In the genomic region with DNA sequence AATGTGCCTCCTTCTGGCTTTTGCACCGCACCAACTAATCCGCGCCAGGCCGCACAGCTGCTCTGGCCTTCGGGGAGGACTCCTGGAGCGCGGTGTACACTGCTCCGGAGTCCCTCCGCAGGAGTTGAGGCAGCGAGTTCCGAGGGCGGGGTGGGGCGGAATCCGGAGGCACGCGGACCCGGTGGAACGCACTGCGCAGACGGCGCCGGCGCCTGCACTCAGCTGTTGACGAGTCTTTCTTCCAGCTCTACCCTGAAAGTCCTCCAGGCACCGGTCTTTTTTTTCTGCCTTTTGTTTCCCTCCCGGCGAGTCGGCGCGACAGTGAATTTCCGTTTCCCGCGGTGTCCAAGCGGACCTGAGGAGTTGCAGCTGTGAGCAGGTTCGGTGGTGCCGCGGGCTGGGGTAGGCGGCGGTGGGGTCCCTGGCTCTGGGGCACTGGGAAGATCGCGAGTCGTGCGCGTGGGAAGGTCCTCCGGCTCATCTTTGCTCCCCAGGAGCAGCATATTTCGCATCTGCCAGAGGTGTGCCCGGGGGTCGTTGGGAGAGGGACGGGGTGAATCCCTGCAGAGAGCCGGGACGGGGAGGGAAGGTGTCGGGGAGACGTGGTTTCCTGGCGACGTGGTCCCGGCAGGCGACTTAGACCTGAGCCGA, we compare ENCODE assay signal across 8 cellular contexts. TPM values are rescaled to one million over a fixed set of nuclear protein-coding genes. Genes with fewer than 3 reads are reported as not detected.
DNase-seq lines count a peak whose midpoint lies in the region; ATAC-seq and TF ChIP-seq lines count a peak whose summit lies in the region.

No MANE protein-coding gene starts in this region.

- H3K9me3 Mint-ChIP-seq in activated T-cell treated with anti-CD3 and anti-CD28 coated beads, Interleukin-2, amount 50 U/mL, for 72 hours: no peaks in the 10 kb centered on the region
- H3K9me3 Mint-ChIP-seq in naive thymus-derived CD8-positive, alpha-beta T cell: no peaks in the 10 kb centered on the region
- H3K9me3 Mint-ChIP-seq in stimulated activated naive CD8-positive, alpha-beta T cell treated with anti-CD3 and anti-CD28 coated beads, Interleukin-15, Interleukin-2, amounts not matched to agents 100 ng/mL and 50 ng/mL, for 24 hours: no peaks in the 10 kb centered on the region

- peaks cover 0 to 2% of the 10 kb centered on the region in 2 donors for H3K36me3 Mint-ChIP-seq in activated T-cell treated with anti-CD3 and anti-CD28 coated beads, Interleukin-2, amount 50 U/mL, for 72 hours (ENCODE audit: insufficient read depth in 2 of 2)
- no peaks in the 10 kb centered on the region for H3K36me3 Mint-ChIP-seq in naive thymus-derived CD8-positive, alpha-beta T cell
- no peaks in the 10 kb centered on the region for H3K36me3 Mint-ChIP-seq in stimulated activated naive CD8-positive, alpha-beta T cell treated with anti-CD3 and anti-CD28 coated beads, Interleukin-15, Interleukin-2, amounts not matched to agents 100 ng/mL and 50 ng/mL, for 24 hours (ENCODE audit: low read depth)

- H2AFZ ChIP-seq in HCT116 (ENCODE audit: low read depth, low read length, poor library complexity, severe bottlenecking): peak overlapping the region; percentile 68

- no peaks in the 10 kb centered on the region for H3K27me3 ChIP-seq in HCT116 (ENCODE audit: insufficient read depth, low read length)

- no peak overlapping the region; the same call in 1 of the 2 replicates for H3K27ac ChIP-seq in HCT116 (ENCODE audit: low read depth, low read length)

- no peaks in the 10 kb centered on the region for H4K20me1 ChIP-seq in HCT116 (ENCODE audit: insufficient read depth)

- H3K9ac ChIP-seq in HCT116 (ENCODE audit: low read length): peak overlapping the region; percentile 58

- H3K36me3 ChIP-seq in HCT116 (ENCODE audit: control insufficient read depth in 1 of 2, insufficient read depth in 2 of 2, low read length in 2 of 2): no peaks in the 10 kb centered on the region

- TF ChIP-seq POLR2A in HCT116 (IDR thresholded peaks at IDR 0.05; ENCODE audit: borderline replicate concordance, extremely low read depth, insufficient read depth, insufficient read length): no peak

- H3K27ac Mint-ChIP-seq in activated T-cell treated with anti-CD3 and anti-CD28 coated beads, Interleukin-2, amount 50 U/mL, for 72 hours: peak overlapping the region; percentile 61
- peak overlapping the region in 1 of 10 donors; percentile 29 for H3K27ac Mint-ChIP-seq in naive thymus-derived CD8-positive, alpha-beta T cell
- H3K27ac Mint-ChIP-seq in stimulated activated naive CD8-positive, alpha-beta T cell treated with anti-CD3 and anti-CD28 coated beads, Interleukin-15, Interleukin-2, amounts not matched to agents 100 ng/mL and 50 ng/mL, for 24 hours: no peak overlapping the region

- H3K9me3 ChIP-seq in HCT116 (ENCODE audit: control insufficient read depth in 1 of 2, insufficient read depth in 1 of 2, low read depth in 1 of 2, low read length in 2 of 2): no peaks in the 10 kb centered on the region

- H3K4me2 ChIP-seq in HCT116 (ENCODE audit: low read length): peak overlapping the region; percentile 98

- TF ChIP-seq RAD21 in HCT116 (IDR thresholded peaks at IDR 0.05; ENCODE audit: low read depth): no peak

- intact Hi-C loops in HCT116 (cut with micrococcal nuclease): no loop called here

- POLR2A ChIA-PET in HCT116 (lab: Charles Lee): no interaction called here
- POLR2A ChIA-PET in naive thymus-derived CD8-positive, alpha-beta T cell (lab: Charles Lee): no interaction called here

- CTCF ChIA-PET in HCT116 (lab: Charles Lee): no interaction called here

- peak overlapping the region; percentile 98 for H3K4me3 Mint-ChIP-seq in activated T-cell treated with anti-CD3 and anti-CD28 coated beads, Interleukin-2, amount 50 U/mL, for 72 hours
- H3K4me3 Mint-ChIP-seq in naive thymus-derived CD8-positive, alpha-beta T cell: peak overlapping the region; percentile 83 to 95 (median 89)
- peak overlapping the region; percentile 85 for H3K4me3 Mint-ChIP-seq in stimulated activated naive CD8-positive, alpha-beta T cell treated with anti-CD3 and anti-CD28 coated beads, Interleukin-15, Interleukin-2, amounts not matched to agents 100 ng/mL and 50 ng/mL, for 24 hours

- DNase-seq in CD1c-positive myeloid dendritic cell (ENCODE audit: extremely low spot score): peak; percentile 26
- DNase-seq in HCT116 (ENCODE audit: low read depth, low spot score): peak; percentile 27
- peak; percentile 6 for DNase-seq in NCI-H748 treated with DMSO at 0.1 percent for 48 hours (lab: John Stamatoyannopoulos, UW)
- DNase-seq in activated T-cell treated with anti-CD3 and anti-CD28 coated beads, Interleukin-2, amount 50 U/mL, for 72 hours: peak; percentile 64 to 65
- peak; percentile 52 for DNase-seq in fibroblast of mammary gland (ENCODE audit: low read depth)
- peak in 8 of 10 donors; percentile 9 to 41 (median 16) for DNase-seq in naive thymus-derived CD8-positive, alpha-beta T cell

- H3K4me1 ChIP-seq in HCT116 (ENCODE audit: control insufficient read depth in 1 of 2, insufficient read depth in 2 of 2, low read length in 2 of 2): peaks cover 0 to 15% of the 10 kb centered on the region in 2 experiments; a peak in 3 of 4 replicates

- no TSS peak for BruUV-seq in HCT116 (replicated peaks; lab: Mats Ljungman, UMichigan)

- H3K4me3 ChIP-seq in HCT116 (replicated peaks in 1 of 2; ENCODE audit: low read depth in 1 of 2, low read length in 2 of 2): peak overlapping the region; percentile 60 to 78
- H3K4me3 ChIP-seq in fibroblast of mammary gland (ENCODE audit: control insufficient read depth, low read depth, low read length): peak overlapping the region; percentile 61

- RAD21 ChIA-PET in HCT116 (lab: Charles Lee; ENCODE audit: low non-redundant PET in 1 of 2, low total read pairs in 2 of 2, uncharacterized antibody in 2 of 2, unreplicated experiment in 2 of 2): no interaction called here

- peak; percentile 88 for ATAC-seq in HCT116
- peak; percentile 92 to 93 for ATAC-seq in activated T-cell treated with anti-CD3 and anti-CD28 coated beads, Interleukin-2, amount 50 U/mL, for 72 hours (replicated peaks in 1 of 2)
- peak; percentile 76 to 88 for ATAC-seq in naive thymus-derived CD8-positive, alpha-beta T cell
- ATAC-seq in HG03469 (IDR thresholded peaks at IDR 0.05; ENCODE audit: unreplicated experiment): no peak

- TF ChIP-seq CTCF in HCT116 (IDR thresholded peaks at IDR 0.05 in 2 of 3, conservative IDR thresholded peaks at IDR 0.05 in 1 of 3; ENCODE audit: borderline replicate concordance in 1 of 3, insufficient read depth in 1 of 3, low read depth in 2 of 3, low read length in 2 of 3): no peak
- TF ChIP-seq CTCF in fibroblast of mammary gland (conservative IDR thresholded peaks at IDR 0.05; ENCODE audit: control insufficient read depth, insufficient read depth, low read depth, low read length): no peak

- H3K4me1 Mint-ChIP-seq in activated T-cell treated with anti-CD3 and anti-CD28 coated beads, Interleukin-2, amount 50 U/mL, for 72 hours (ENCODE audit: low read depth): peaks cover 16% of the 10 kb centered on the region
- H3K4me1 Mint-ChIP-seq in naive thymus-derived CD8-positive, alpha-beta T cell: peaks cover 7 to 26% (median 16%) of the 10 kb centered on the region in 4 donors
- peaks cover 13% of the 10 kb centered on the region for H3K4me1 Mint-ChIP-seq in stimulated activated naive CD8-positive, alpha-beta T cell treated with anti-CD3 and anti-CD28 coated beads, Interleukin-15, Interleukin-2, amounts not matched to agents 100 ng/mL and 50 ng/mL, for 24 hours (ENCODE audit: low read depth)

- H3K9me2 ChIP-seq in HCT116 (ENCODE audit: insufficient read depth): no peaks in the 10 kb centered on the region

- H3K79me2 ChIP-seq in HCT116 (ENCODE audit: insufficient read depth, low read length): no peaks in the 10 kb centered on the region

- H3K27me3 Mint-ChIP-seq in activated T-cell treated with anti-CD3 and anti-CD28 coated beads, Interleukin-2, amount 50 U/mL, for 72 hours (ENCODE audit: low read depth): peaks cover 47% of the 10 kb centered on the region
- peaks cover 6 to 61% (median 38%) of the 10 kb centered on the region in 5 donors for H3K27me3 Mint-ChIP-seq in naive thymus-derived CD8-positive, alpha-beta T cell
- H3K27me3 Mint-ChIP-seq in stimulated activated naive CD8-positive, alpha-beta T cell treated with anti-CD3 and anti-CD28 coated beads, Interleukin-15, Interleukin-2, amounts not matched to agents 100 ng/mL and 50 ng/mL, for 24 hours: peaks cover 70% of the 10 kb centered on the region

TF ChIP-seq in HCT116, 20 proteins besides CTCF, POLR2A, EP300 and RAD21 (continues in another document):
- TF ChIP-seq CEBPB (IDR thresholded peaks at IDR 0.05; ENCODE audit: low read depth) (no peak), POLR2AphosphoS5 (IDR thresholded peaks at IDR 0.05; ENCODE audit: low read depth, low read length) (peak; percentile 38; the same call in 1 of the 2 replicates), ELF1 (IDR thresholded peaks at IDR 0.05; ENCODE audit: borderline replicate concordance, low read depth) (no peak), YY1 (IDR thresholded peaks at IDR 0.05; ENCODE audit: extremely low read depth, insufficient replicate concordance, low read depth, low read length) (peak; percentile 15), JUND (IDR thresholded peaks at IDR 0.05) (no peak), EZH2phosphoT487 (IDR thresholded peaks at IDR 0.05; ENCODE audit: borderline replicate concordance) (no peak)
- TF ChIP-seq, protein P1, sequence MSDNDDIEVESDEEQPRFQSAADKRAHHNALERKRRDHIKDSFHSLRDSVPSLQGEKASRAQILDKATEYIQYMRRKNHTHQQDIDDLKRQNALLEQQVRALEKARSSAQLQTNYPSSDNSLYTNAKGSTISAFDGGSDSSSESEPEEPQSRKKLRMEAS (IDR thresholded peaks at IDR 0.05): peak; percentile 73; the same call in 1 of the 2 replicates
- TF ChIP-seq, protein P2, sequence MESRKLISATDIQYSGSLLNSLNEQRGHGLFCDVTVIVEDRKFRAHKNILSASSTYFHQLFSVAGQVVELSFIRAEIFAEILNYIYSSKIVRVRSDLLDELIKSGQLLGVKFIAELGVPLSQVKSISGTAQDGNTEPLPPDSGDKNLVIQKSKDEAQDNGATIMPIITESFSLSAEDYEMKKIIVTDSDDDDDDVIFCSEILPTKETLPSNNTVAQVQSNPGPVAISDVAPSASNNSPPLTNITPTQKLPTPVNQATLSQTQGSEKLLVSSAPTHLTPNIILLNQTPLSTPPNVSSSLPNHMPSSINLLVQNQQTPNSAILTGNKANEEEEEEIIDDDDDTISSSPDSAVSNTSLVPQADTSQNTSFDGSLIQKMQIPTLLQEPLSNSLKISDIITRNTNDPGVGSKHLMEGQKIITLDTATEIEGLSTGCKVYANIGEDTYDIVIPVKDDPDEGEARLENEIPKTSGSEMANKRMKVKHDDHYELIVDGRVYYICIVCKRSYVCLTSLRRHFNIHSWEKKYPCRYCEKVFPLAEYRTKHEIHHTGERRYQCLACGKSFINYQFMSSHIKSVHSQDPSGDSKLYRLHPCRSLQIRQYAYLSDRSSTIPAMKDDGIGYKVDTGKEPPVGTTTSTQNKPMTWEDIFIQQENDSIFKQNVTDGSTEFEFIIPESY (IDR thresholded peaks at IDR 0.05; ENCODE audit: extremely low read depth, insufficient replicate concordance, low read length): no peak

RNA-seq across cellular contexts. Expression of a gene that starts 44.1 kb away (rescaled TPM):
- 0.66 TPM for total RNA-seq in HCT116 (2021; ENCODE audit: unreplicated experiment)
- polyA plus RNA-seq in HCT116 (2012): not detected in 2 replicates
- not detected for total RNA-seq in activated T-cell treated with anti-CD3 and anti-CD28 coated beads, Interleukin-2, amount 50 U/mL, for 72 hours
- not detected for total RNA-seq in naive thymus-derived CD8-positive, alpha-beta T cell
- polyA plus RNA-seq in naive thymus-derived CD8-positive, alpha-beta T cell: not detected

Comparison
In these comparisons a context has a peak if more than half of its experiments do, and no peak if none do; other contexts are left out.
1. DNase-seq: peak in every context shown above with its lines; median percentile 64 in activated T-cell treated with anti-CD3 and anti-CD28 coated beads, Interleukin-2, amount 50 U/mL, for 72 hours; 52 in fibroblast of mammary gland; 27 in HCT116; 26 in CD1c-positive myeloid dendritic cell; 16 in naive thymus-derived CD8-positive, alpha-beta T cell; 6 in NCI-H748 treated with DMSO at 0.1 percent for 48 hours.